8 cellular contexts compared by ENCODE assay signal in the genomic region with DNA sequence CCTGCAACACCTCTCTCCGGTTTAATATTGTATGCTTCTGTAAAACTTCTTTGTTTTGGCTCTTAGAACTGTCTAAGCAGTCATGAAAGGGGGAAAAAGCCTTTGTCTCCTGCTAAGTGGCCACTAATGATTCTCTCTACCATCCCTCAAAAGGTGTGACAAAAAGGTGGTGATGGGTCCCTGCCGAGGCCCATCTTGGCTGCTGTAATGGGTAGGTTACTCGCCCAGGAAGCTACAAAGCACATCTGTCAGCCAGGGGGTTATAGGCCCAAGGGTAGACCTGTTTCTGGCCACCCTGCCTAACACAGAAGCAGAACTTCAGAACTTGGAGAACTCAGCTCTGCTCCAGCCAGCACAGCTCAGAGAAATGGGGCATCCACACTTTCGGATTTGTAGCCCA. TPM values are rescaled to one million over a fixed set of nuclear protein-coding genes. Genes with fewer than 3 reads are reported as not detected.
A peak's percentile ranks its signal among the peaks of the same experiment; 100 is the strongest.
DNase-seq lines count a peak whose midpoint lies in the region; ATAC-seq, FAIRE-seq and TF ChIP-seq lines count a peak whose summit lies in the region.

No MANE protein-coding gene starts in this region.

- H3K4me1 ChIP-seq in HUES48 (ENCODE audit: control insufficient read depth, insufficient read depth, low read length) (peaks cover 13% of the 10 kb centered on the region), iPS DF 6.9 (ENCODE audit: control insufficient read depth, insufficient read depth, low read length) (peaks cover 3% of the 10 kb centered on the region; the same call in 1 of the 2 replicates)

- DNase-seq in activated T-helper 1 cell treated with anti-CD3 and anti-CD28 coated beads, Interleukin-12 subunit alpha, Interleukin-12 subunit beta, Interleukin-2, Interleukin-4 antibody, amounts not matched to agents 30 ng/mL and 10 ng/mL and 1 ng/mL, durations not matched to agents 14 hours and 24 hours and 36 hours (ENCODE audit: low spot score) = no peak
- DNase-seq in iPS DF 6.9 (ENCODE audit: low read depth, low spot score) = no peak
- no peak for DNase-seq in foreskin melanocyte
- DNase-seq in GM12892 (ENCODE audit: insufficient read length) = no peak

- H3K9me3 ChIP-seq in HUES48 (ENCODE audit: control insufficient read depth, insufficient read depth, low read length) (no peaks in the 10 kb centered on the region), iPS DF 6.9 (ENCODE audit: control insufficient read depth, insufficient read depth, low read length) (no peaks in the 10 kb centered on the region)

- no peak for TF ChIP-seq POLR2A in GM12892 (IDR thresholded peaks at IDR 0.05; ENCODE audit: low read depth, low read length)

- no CpG with 5 or more reads among the region's 4 CpGs for WGBS in iPS DF 6.9 (ENCODE audit: insufficient coverage, insufficient read length)

- peaks cover 4% of the 10 kb centered on the region for H3K36me3 Mint-ChIP-seq in activated T-helper 1 cell treated with anti-CD3 and anti-CD28 coated beads, Interleukin-12 subunit alpha, Interleukin-12 subunit beta, Interleukin-2, Interleukin-4 antibody, amounts not matched to agents 30 ng/mL and 10 ng/mL and 1 ng/mL, durations not matched to agents 14 hours and 24 hours and 36 hours (ENCODE audit: low read depth)

- intact Hi-C loops in activated T-helper 1 cell treated with anti-CD3 and anti-CD28 coated beads, Interleukin-12 subunit alpha, Interleukin-12 subunit beta, Interleukin-2, Interleukin-4 antibody, amounts not matched to agents 30 ng/mL and 10 ng/mL and 1 ng/mL, durations not matched to agents 14 hours and 24 hours and 36 hours (cut with micrococcal nuclease) = loop anchor here (5.0 to 10.0 kb wide), 5 partner anchors 136 to 1904 kb away; a partner anchor contains a TSS

- no peaks in the 10 kb centered on the region for H3K9me3 Mint-ChIP-seq in activated T-helper 1 cell treated with anti-CD3 and anti-CD28 coated beads, Interleukin-12 subunit alpha, Interleukin-12 subunit beta, Interleukin-2, Interleukin-4 antibody, amounts not matched to agents 30 ng/mL and 10 ng/mL and 1 ng/mL, durations not matched to agents 14 hours and 24 hours and 36 hours

- H3K4me3 Mint-ChIP-seq in activated T-helper 1 cell treated with anti-CD3 and anti-CD28 coated beads, Interleukin-12 subunit alpha, Interleukin-12 subunit beta, Interleukin-2, Interleukin-4 antibody, amounts not matched to agents 30 ng/mL and 10 ng/mL and 1 ng/mL, durations not matched to agents 14 hours and 24 hours and 36 hours = peak overlapping the region; percentile 91

- H3K27me3 ChIP-seq in HUES48 (ENCODE audit: control insufficient read depth, insufficient read depth, low read length) = no peaks in the 10 kb centered on the region; the same call in 1 of the 2 replicates
- H3K27me3 ChIP-seq in iPS DF 6.9 (ENCODE audit: control insufficient read depth, insufficient read depth, low read length) = 0 out of 2 replicates have a peak, but pooled peaks cover 3% of the 10 kb centered on the region

- H3K27ac ChIP-seq in HUES48 (ENCODE audit: low read depth, low read length) (no peak overlapping the region), iPS DF 6.9 (ENCODE audit: low read length) (no peak overlapping the region), skin epidermis (peak overlapping the region in 12 of 21 experiments; percentile 2 to 81 (median 71))

- no peak for FAIRE-seq in GM12892 (lab: Jason Lieb, UNC)

- H3K4me3 ChIP-seq in HUES48 (ENCODE audit: low read depth, low read length) (peak overlapping the region; percentile 78), iPS DF 6.9 (ENCODE audit: low read length) (peak overlapping the region; percentile 50; the same call in 1 of the 2 replicates), skin epidermis (peak overlapping the region in 5 of 7 experiments; percentile 56 to 86 (median 77))

- H3K27me3 Mint-ChIP-seq in activated T-helper 1 cell treated with anti-CD3 and anti-CD28 coated beads, Interleukin-12 subunit alpha, Interleukin-12 subunit beta, Interleukin-2, Interleukin-4 antibody, amounts not matched to agents 30 ng/mL and 10 ng/mL and 1 ng/mL, durations not matched to agents 14 hours and 24 hours and 36 hours (ENCODE audit: insufficient read depth) = peaks cover 10% of the 10 kb centered on the region

- H3K4me1 Mint-ChIP-seq in activated T-helper 1 cell treated with anti-CD3 and anti-CD28 coated beads, Interleukin-12 subunit alpha, Interleukin-12 subunit beta, Interleukin-2, Interleukin-4 antibody, amounts not matched to agents 30 ng/mL and 10 ng/mL and 1 ng/mL, durations not matched to agents 14 hours and 24 hours and 36 hours (ENCODE audit: low read depth) = peaks cover 58% of the 10 kb centered on the region

- peak overlapping the region; percentile 45; the same call in 1 of the 2 replicates for H3K9ac ChIP-seq in HUES48 (ENCODE audit: low read depth, low read length)

- H3K36me3 ChIP-seq in HUES48 (ENCODE audit: control insufficient read depth, insufficient read depth, low read length) (no peaks in the 10 kb centered on the region), iPS DF 6.9 (ENCODE audit: control insufficient read depth, insufficient read depth, low read length) (no peaks in the 10 kb centered on the region)

- no peak overlapping the region for H3K27ac Mint-ChIP-seq in activated T-helper 1 cell treated with anti-CD3 and anti-CD28 coated beads, Interleukin-12 subunit alpha, Interleukin-12 subunit beta, Interleukin-2, Interleukin-4 antibody, amounts not matched to agents 30 ng/mL and 10 ng/mL and 1 ng/mL, durations not matched to agents 14 hours and 24 hours and 36 hours

- ATAC-seq in HG03135 (IDR thresholded peaks at IDR 0.05; ENCODE audit: unreplicated experiment) (no peak), GM21825 (IDR thresholded peaks at IDR 0.05; ENCODE audit: unreplicated experiment) (no peak)

RNA-seq across cellular contexts. Expression of a gene that starts 1.6 kb away (rescaled TPM):
- 14.7 and 16.5 TPM in 2 replicates for total RNA-seq in activated T-helper 1 cell treated with anti-CD3 and anti-CD28 coated beads, Interleukin-12 subunit alpha, Interleukin-12 subunit beta, Interleukin-2, Interleukin-4 antibody, amounts not matched to agents 30 ng/mL and 10 ng/mL and 1 ng/mL, durations not matched to agents 14 hours and 24 hours and 36 hours
- polyA plus RNA-seq in GM12892 (2012; ENCODE audit: missing spikeins) = 1.2 TPM

RNA-seq across cellular contexts. Expression of a gene that starts 1.9 kb away (rescaled TPM):
- not detected in 2 replicates for total RNA-seq in activated T-helper 1 cell treated with anti-CD3 and anti-CD28 coated beads, Interleukin-12 subunit alpha, Interleukin-12 subunit beta, Interleukin-2, Interleukin-4 antibody, amounts not matched to agents 30 ng/mL and 10 ng/mL and 1 ng/mL, durations not matched to agents 14 hours and 24 hours and 36 hours
- not detected for polyA plus RNA-seq in GM12892 (2012; ENCODE audit: missing spikeins)

Comparison
In these comparisons a context has a peak if more than half of its experiments do, and no peak if none do; other contexts are left out.
1. H3K27ac ChIP-seq: peak in skin epidermis (12 of 21); none in HUES48 (single experiment) and iPS DF 6.9 (single experiment).
2. Peak in every context shown above with its lines, with median percentiles within 50 percentile points of each other: H3K4me3 ChIP-seq.